1 cellular context compared by ENCODE assay signal in the genomic region with DNA sequence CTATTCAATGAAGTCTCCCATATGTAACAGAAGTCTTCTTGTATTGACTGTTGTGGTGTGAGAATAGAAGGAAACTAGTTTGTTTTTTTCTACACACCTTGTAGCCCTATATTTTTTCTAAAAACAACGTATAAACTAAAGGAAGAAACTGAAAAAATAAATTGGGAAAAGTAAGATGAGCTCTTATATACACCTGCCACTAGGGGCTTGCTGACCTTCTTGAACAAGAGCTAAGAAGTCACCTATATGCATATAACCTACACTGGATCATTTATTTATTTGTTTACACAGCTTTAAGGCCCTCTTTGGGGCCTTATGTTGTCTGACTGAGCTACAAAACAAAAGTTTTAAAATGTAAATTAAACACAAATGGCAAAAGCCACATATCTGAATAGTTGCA.
TF ChIP-seq lines count a peak whose summit lies in the region.

No MANE protein-coding gene starts in this region.

TF ChIP-seq in SK-N-SH, 30 proteins besides CTCF, POLR2A, EP300 and RAD21:
- TF ChIP-seq ELF1 (IDR thresholded peaks at IDR 0.05), result no peak
- TF ChIP-seq, protein P1, sequence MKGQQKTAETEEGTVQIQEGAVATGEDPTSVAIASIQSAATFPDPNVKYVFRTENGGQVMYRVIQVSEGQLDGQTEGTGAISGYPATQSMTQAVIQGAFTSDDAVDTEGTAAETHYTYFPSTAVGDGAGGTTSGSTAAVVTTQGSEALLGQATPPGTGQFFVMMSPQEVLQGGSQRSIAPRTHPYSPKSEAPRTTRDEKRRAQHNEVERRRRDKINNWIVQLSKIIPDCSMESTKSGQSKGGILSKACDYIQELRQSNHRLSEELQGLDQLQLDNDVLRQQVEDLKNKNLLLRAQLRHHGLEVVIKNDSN (IDR thresholded peaks at IDR 0.05; ENCODE audit: borderline replicate concordance, low read depth), result no peak
- no peak for TF ChIP-seq TAF1 (IDR thresholded peaks at IDR 0.05; ENCODE audit: borderline replicate concordance, low read depth, low read length)
